ENCODE assay signal across 6 cellular contexts in genomic region chr16:29453754-29454153, GRCh38. TPM values are rescaled to one million over a fixed set of nuclear protein-coding genes. Genes with fewer than 3 reads are reported as not detected.
DNase-seq lines count a peak whose midpoint lies in the region; ATAC-seq and TF ChIP-seq lines count a peak whose summit lies in the region.
"Not testable (repeated sequence)": the region's sequence is repeated elsewhere in the genome, so short reads cannot be mapped to it uniquely, and the experiment has no call there.

No MANE protein-coding gene starts in this region.

- not testable (repeated sequence) for H3K4me1 ChIP-seq in heart left ventricle, gastrocnemius medialis

- not testable (repeated sequence) for H3K4me3 ChIP-seq in heart left ventricle, gastrocnemius medialis

- CTCF ChIA-PET in T-cell (lab: Charles Lee): not testable (repeated sequence)

- H3K27me3 Mint-ChIP-seq in T-cell: not testable (repeated sequence)

- peak; percentile 6 for ATAC-seq in GM18861 (IDR thresholded peaks at IDR 0.05; ENCODE audit: unreplicated experiment)
- ATAC-seq in GM21717 (IDR thresholded peaks at IDR 0.05; ENCODE audit: unreplicated experiment): peak; percentile 17
- peak; percentile 4 for ATAC-seq in HG03097 (IDR thresholded peaks at IDR 0.05; ENCODE audit: low FRiP score, unreplicated experiment)
- peak; percentile 29 to 35 (median 34) for ATAC-seq in T-cell (replicated peaks in 1 of 4)
- ATAC-seq in heart left ventricle: peak; percentile 8 to 17 (median 12)
- ATAC-seq in gastrocnemius medialis: peak; percentile 10 to 14

- POLR2A ChIA-PET in T-cell (lab: Charles Lee): not testable (repeated sequence)

- H3K27ac ChIP-seq in heart left ventricle, gastrocnemius medialis: not testable (repeated sequence)

- not testable (repeated sequence) for H3K4me3 Mint-ChIP-seq in T-cell

- H3K36me3 Mint-ChIP-seq in T-cell: not testable (repeated sequence)

- intact Hi-C loops in heart left ventricle (cut with DNase I); gastrocnemius medialis (cut with DNase I; ENCODE audit: low total_unique reads): not testable (repeated sequence)

- H3K9me3 Mint-ChIP-seq in T-cell: not testable (repeated sequence)

- H3K27ac Mint-ChIP-seq in T-cell: not testable (repeated sequence)

- not testable (repeated sequence) for H3K9me3 ChIP-seq in heart left ventricle, gastrocnemius medialis

- TF ChIP-seq POLR2A in heart left ventricle (IDR thresholded peaks at IDR 0.05); gastrocnemius medialis (IDR thresholded peaks at IDR 0.05): not testable (repeated sequence)

- in situ Hi-C loops in gastrocnemius medialis (cut with MboI; ENCODE audit: low sequenced_read_pairs in 4 of 4): not testable (repeated sequence)

- H3K27me3 ChIP-seq in heart left ventricle, gastrocnemius medialis: not testable (repeated sequence)

- not testable (repeated sequence) for H3K4me1 Mint-ChIP-seq in T-cell

- not testable (repeated sequence) for DNase-seq in T-cell, heart left ventricle, gastrocnemius medialis

- H3K36me3 ChIP-seq in heart left ventricle, gastrocnemius medialis: not testable (repeated sequence)

- not testable (repeated sequence) for TF ChIP-seq CTCF in heart left ventricle (IDR thresholded peaks at IDR 0.05); gastrocnemius medialis (IDR thresholded peaks at IDR 0.05 in 4 of 5, conservative IDR thresholded peaks at IDR 0.05 in 1 of 5)

- WGBS in heart left ventricle, 4 donors: no CpG with 5 or more reads among the region's 21 CpGs

RNA-seq across cellular contexts. Expression of gene BOLA2, which starts 0.4 kb away (rescaled TPM):
- total RNA-seq in T-cell: 10 to 100 TPM in 2 of 5 donors, 1 to 10 TPM in 3; 3.4 to 15.5 (median 9.1) TPM
- 1 to 10 TPM; 2.2 to 6.4 (median 4.5) TPM for total RNA-seq in heart left ventricle
- polyA plus RNA-seq in heart left ventricle: 10 to 100 TPM; 15.2 to 16.3 TPM
- 10 to 100 TPM in 2 of 4 donors, 1 to 10 TPM in 2; 3.3 to 17.6 (median 9.7) TPM for total RNA-seq in gastrocnemius medialis

RNA-seq across cellular contexts. Expression of gene SLX1B, which starts 0.6 kb away (rescaled TPM):
- total RNA-seq in T-cell (10 to 100 TPM; 13.5 to 38.4 (median 31.9) TPM), heart left ventricle (10 to 100 TPM in 8 of 9 donors, 1 to 10 TPM in 1; 4.6 to 24.5 (median 14.4) TPM), gastrocnemius medialis (10 to 100 TPM; 31.6 to 57.4 (median 39.7) TPM)
- polyA plus RNA-seq in heart left ventricle: 10 to 100 TPM; 11.8 to 41.4 TPM

RNA-seq across cellular contexts. Expression of gene SULT1A4, which starts 6.0 kb away (rescaled TPM):
- total RNA-seq in T-cell: 1 to 10 TPM; 1.1 to 4.4 (median 3.5) TPM
- total RNA-seq in heart left ventricle: 10 to 100 TPM in 2 of 9 donors, 1 to 10 TPM in 7; 2.1 to 17.3 (median 6.5) TPM
- 10 to 100 TPM; 12.9 to 19.2 TPM for polyA plus RNA-seq in heart left ventricle
- total RNA-seq in gastrocnemius medialis: 1 to 10 TPM; 2.9 to 9.7 (median 7.5) TPM

RNA-seq across cellular contexts. Expression of gene NPIPB11, which starts 47.2 kb away (rescaled TPM):
- total RNA-seq in T-cell: 1 to 10 TPM; 1.7 to 2.7 (median 2.4) TPM
- 1 to 10 TPM in 1 of 9 donors, under 1 TPM in 8; 0.09 to 1.5 (median 0.42) TPM for total RNA-seq in heart left ventricle
- polyA plus RNA-seq in heart left ventricle: 1 to 10 TPM in 1 of 2 donors, under 1 TPM in 1; 0.40 to 1.4 TPM
- 1 to 10 TPM in 1 of 4 donors, under 1 TPM in 2, not detected in 1; 0.07 to 1.5 (median 0.40) TPM for total RNA-seq in gastrocnemius medialis

RNA-seq across cellular contexts. Expression of gene NPIPB12, which starts 52.5 kb away (rescaled TPM):
- total RNA-seq in T-cell: 100 to 1,000 TPM in 3 of 5 donors, 10 to 100 TPM in 2; 71.0 to 138 (median 102) TPM
- total RNA-seq in heart left ventricle: 10 to 100 TPM in 7 of 9 donors, 1 to 10 TPM in 2; 4.6 to 59.6 (median 14.1) TPM
- polyA plus RNA-seq in heart left ventricle: 10 to 100 TPM in 1 of 2 donors, 1 to 10 TPM in 1; 9.0 to 41.9 TPM
- total RNA-seq in gastrocnemius medialis: 10 to 100 TPM in 2 of 4 donors, 1 to 10 TPM in 2; 6.8 to 28.2 (median 11.5) TPM
